In the genomic region with DNA sequence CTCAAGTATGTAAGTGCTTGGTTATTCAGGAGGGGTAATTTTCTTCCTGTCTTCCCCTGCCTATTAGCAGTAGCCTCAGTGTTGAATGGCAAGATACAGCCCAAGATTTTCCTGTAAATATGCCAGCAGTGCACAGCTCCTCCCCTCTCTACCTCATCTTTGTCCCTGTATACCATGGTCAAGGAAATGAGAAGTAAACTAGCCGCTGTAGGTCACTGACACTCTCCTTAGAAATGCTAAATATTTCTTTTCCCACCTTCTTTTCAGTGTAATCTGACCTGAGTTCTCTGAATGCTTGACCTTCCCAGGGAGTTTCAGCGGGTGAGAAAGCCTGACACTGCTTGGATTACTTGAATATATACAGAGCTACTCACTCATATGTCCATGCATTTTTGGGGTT, we compare ENCODE assay signal across 11 cellular contexts.
DNase-seq lines count a peak whose midpoint lies in the region; ATAC-seq and TF ChIP-seq lines count a peak whose summit lies in the region.
"Had no signal": no experiment of that assay in that cellular context is flagged by ENCODE, and none has a peak within 500 bp of the region (broad histone marks: within the 10 kb centered on the region; RNA-seq: fewer than 3 reads in every experiment).

No MANE protein-coding gene starts in this region.

- H3K9me2 ChIP-seq in HCT116 (ENCODE audit: insufficient read depth) = peaks cover 3% of the 10 kb centered on the region; the same call in 1 of the 2 replicates

- TF ChIP-seq RAD21 in HCT116 (IDR thresholded peaks at IDR 0.05; ENCODE audit: low read depth) = no peak

- H2AFZ ChIP-seq in ACC112 (ENCODE audit: low read length, unreplicated experiment) = no peak overlapping the region
- H2AFZ ChIP-seq in HCT116 (ENCODE audit: low read depth, low read length, poor library complexity, severe bottlenecking) = no peak overlapping the region

- peak; percentile 8 for DNase-seq in HCT116 (ENCODE audit: low read depth, low spot score)
- peak; percentile 36 for DNase-seq in adipocyte (ENCODE audit: low read depth)
- DNase-seq in iris pigment epithelial cell (ENCODE audit: low read depth) = peak; percentile 90
- no peak for DNase-seq in GF-D8 (lab: John Stamatoyannopoulos, UW)
- DNase-seq: activated CD4-positive, alpha-beta T cell treated with anti-CD3 and anti-CD28 coated beads for 1 hour; activated naive CD8-positive, alpha-beta T cell treated with anti-CD3 and anti-CD28 coated beads, Interleukin-2, amount 10 ng/mL, durations not matched to agents 7 days and 5 days; MV-4-11 had no signal

- H3K9me3 ChIP-seq in HCT116 (ENCODE audit: control insufficient read depth in 1 of 2, insufficient read depth in 1 of 2, low read depth in 1 of 2, low read length in 2 of 2) (no peaks in the 10 kb centered on the region), adipocyte (ENCODE audit: control insufficient read depth, low read length) (no peaks in the 10 kb centered on the region), gastroesophageal sphincter (no peaks in the 10 kb centered on the region)

- intact Hi-C loops in HCT116 (cut with micrococcal nuclease) = no loop called here

- H3K27ac ChIP-seq in ACC112 (ENCODE audit: low read depth, low read length) (peak overlapping the region; percentile 95), HCT116 (ENCODE audit: low read depth, low read length) (no peak overlapping the region), gastroesophageal sphincter (no peak overlapping the region)

- TF ChIP-seq CTCF in HCT116 (IDR thresholded peaks at IDR 0.05 in 2 of 3, conservative IDR thresholded peaks at IDR 0.05 in 1 of 3; ENCODE audit: borderline replicate concordance in 1 of 3, insufficient read depth in 1 of 3, low read depth in 2 of 3, low read length in 2 of 3) = no peak
- TF ChIP-seq CTCF in gastroesophageal sphincter (IDR thresholded peaks at IDR 0.05) = no peak

- H3K4me1 ChIP-seq in ACC112 (ENCODE audit: control insufficient read depth, insufficient read depth, low read length, unreplicated experiment) = peaks cover 61% of the 10 kb centered on the region
- peaks cover 17 to 54% of the 10 kb centered on the region in 2 experiments for H3K4me1 ChIP-seq in HCT116 (ENCODE audit: control insufficient read depth in 1 of 2, insufficient read depth in 2 of 2, low read length in 2 of 2)
- peaks cover 36% of the 10 kb centered on the region for H3K4me1 ChIP-seq in adipocyte (ENCODE audit: control insufficient read depth, insufficient read depth, low read length)
- peaks cover 5 to 18% (median 6%) of the 10 kb centered on the region in 3 donors for H3K4me1 ChIP-seq in gastroesophageal sphincter

- H3K79me2 ChIP-seq in ACC112 (ENCODE audit: control insufficient read depth, insufficient read depth, low read length, unreplicated experiment) (peaks cover 30% of the 10 kb centered on the region), HCT116 (ENCODE audit: insufficient read depth, low read length) (no peaks in the 10 kb centered on the region)

- TF ChIP-seq POLR2A in HCT116 (IDR thresholded peaks at IDR 0.05; ENCODE audit: borderline replicate concordance, extremely low read depth, insufficient read depth, insufficient read length) (no peak), gastroesophageal sphincter (IDR thresholded peaks at IDR 0.05) (no peak)

- H3K27me3 ChIP-seq in ACC112 (ENCODE audit: insufficient read depth, low read length) = no peaks in the 10 kb centered on the region
- no peaks in the 10 kb centered on the region for H3K27me3 ChIP-seq in HCT116 (ENCODE audit: insufficient read depth, low read length)
- H3K27me3 ChIP-seq in adipocyte (replicated peaks; ENCODE audit: control insufficient read depth, insufficient read depth, low read length) = no peaks in the 10 kb centered on the region
- H3K27me3 ChIP-seq in gastroesophageal sphincter = no peaks in the 10 kb centered on the region

- H3K4me3 ChIP-seq in ACC112 (ENCODE audit: low read depth, low read length) (no peak overlapping the region), HCT116 (replicated peaks in 1 of 2; ENCODE audit: low read depth in 1 of 2, low read length in 2 of 2) (no peak overlapping the region), adipocyte (ENCODE audit: low read length) (no peak overlapping the region), gastroesophageal sphincter (no peak overlapping the region)

- no TSS peak for BruUV-seq in HCT116 (replicated peaks; lab: Mats Ljungman, UMichigan)

- ATAC-seq in HCT116 = peak; percentile 78
- ATAC-seq in gastroesophageal sphincter = no peak
- ATAC-seq in GM21390 (IDR thresholded peaks at IDR 0.05; ENCODE audit: unreplicated experiment) = no peak
- no peak for ATAC-seq in GM21367 (IDR thresholded peaks at IDR 0.05; ENCODE audit: unreplicated experiment)

- CTCF ChIA-PET in HCT116 (lab: Charles Lee) = no interaction called here

- peak overlapping the region; percentile 34 for H3K9ac ChIP-seq in HCT116 (ENCODE audit: low read length)
- H3K9ac ChIP-seq in adipocyte (ENCODE audit: low read length) = no peak overlapping the region

- no peaks in the 10 kb centered on the region for H3K36me3 ChIP-seq in ACC112 (ENCODE audit: insufficient read depth, low read length)
- H3K36me3 ChIP-seq in HCT116 (ENCODE audit: control insufficient read depth in 1 of 2, insufficient read depth in 2 of 2, low read length in 2 of 2) = no peaks in the 10 kb centered on the region
- no peaks in the 10 kb centered on the region for H3K36me3 ChIP-seq in adipocyte (ENCODE audit: control insufficient read depth, insufficient read depth, low read length, severe bottlenecking)
- H3K36me3 ChIP-seq in gastroesophageal sphincter = no peaks in the 10 kb centered on the region

- no peaks in the 10 kb centered on the region; the same call in 1 of the 2 replicates for H4K20me1 ChIP-seq in HCT116 (ENCODE audit: insufficient read depth)

- peak overlapping the region; percentile 45 for H3K4me2 ChIP-seq in HCT116 (ENCODE audit: low read length)

- no peak for TF ChIP-seq EP300 in gastroesophageal sphincter (IDR thresholded peaks at IDR 0.05)

- POLR2A ChIA-PET in HCT116 (lab: Charles Lee) = interaction anchor here (0.6 kb wide), 1 partner anchor 53 kb away, joined by 3 read pairs; no protein-coding TSS in a partner anchor

- 75 to 100% methylated on average over 1 to 2 of the region's 2 CpGs for WGBS in gastroesophageal sphincter (ENCODE audit: low coverage in 1 of 2), 2 donors

- RAD21 ChIA-PET in HCT116 (lab: Charles Lee; ENCODE audit: low non-redundant PET in 1 of 2, low total read pairs in 2 of 2, uncharacterized antibody in 2 of 2, unreplicated experiment in 2 of 2) = no interaction called here

TF ChIP-seq in HCT116, 20 proteins besides CTCF, POLR2A, EP300 and RAD21:
- no peak for TF ChIP-seq CEBPB (IDR thresholded peaks at IDR 0.05; ENCODE audit: low read depth)
- TF ChIP-seq FOSL1 (IDR thresholded peaks at IDR 0.05; ENCODE audit: low read depth) = 0 out of 2 replicates have a peak, but pooled peaks have one; percentile 6
